18 cellular contexts compared by ENCODE assay signal in the genomic region with DNA sequence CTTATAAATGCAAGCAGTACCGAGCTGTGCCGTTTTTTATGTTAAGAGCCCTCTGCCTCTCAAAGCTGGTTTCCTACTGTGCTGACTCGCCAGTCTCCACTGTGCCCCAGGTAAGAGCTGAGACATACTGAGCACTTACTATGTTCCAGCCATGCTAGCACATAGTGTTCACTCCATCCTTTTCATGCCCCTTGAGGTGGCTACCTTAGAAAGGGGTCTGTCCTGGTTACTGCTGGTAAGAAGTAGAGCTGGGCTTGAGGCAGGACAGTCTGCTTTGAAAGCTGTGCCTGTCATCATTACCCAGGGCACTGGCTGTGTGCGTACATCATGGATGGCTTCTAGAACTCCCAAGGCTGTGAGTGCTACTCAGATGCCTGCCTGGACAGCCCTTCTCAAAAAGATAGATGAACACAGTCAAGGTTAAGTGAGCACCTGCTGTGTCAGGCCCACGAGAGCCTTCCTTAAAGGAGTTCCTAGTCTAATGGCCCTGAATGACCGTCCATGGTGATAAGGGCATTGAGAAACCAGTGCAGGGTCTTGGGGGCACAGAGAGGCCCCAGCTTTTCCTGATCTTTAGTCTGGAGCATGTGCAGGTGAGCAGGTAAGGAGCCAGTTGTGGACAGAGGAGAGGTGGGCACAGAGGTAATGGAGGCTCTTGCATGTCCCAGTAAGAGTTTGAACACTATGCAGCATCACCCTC. TPM values are rescaled to one million over a fixed set of nuclear protein-coding genes. Genes with fewer than 3 reads are reported as not detected.
DNase-seq lines count a peak whose midpoint lies in the region; ATAC-seq and TF ChIP-seq lines count a peak whose summit lies in the region.
"Had no signal": no experiment of that assay in that cellular context is flagged by ENCODE, and none has a peak within 500 bp of the region (broad histone marks: within the 10 kb centered on the region; RNA-seq: fewer than 3 reads in every experiment).

No MANE protein-coding gene starts in this region.

- peaks cover 45% of the 10 kb centered on the region for H3K27me3 ChIP-seq in HUES6 (ENCODE audit: control insufficient read depth, insufficient read depth, low read length)
- no peaks in the 10 kb centered on the region for H3K27me3 ChIP-seq in endocrine pancreas (ENCODE audit: control insufficient read depth, insufficient read depth, low read length)
- H3K27me3 ChIP-seq in naive thymus-derived CD4-positive, alpha-beta T cell (ENCODE audit: control insufficient read depth in 2 of 2, insufficient read depth in 2 of 2, low read length in 2 of 2): no peaks in the 10 kb centered on the region
- H3K27me3 ChIP-seq in MM.1S (replicated peaks; ENCODE audit: insufficient read depth, low read length): no peaks in the 10 kb centered on the region
- H3K27me3 ChIP-seq in H7 (ENCODE audit: control insufficient read depth, insufficient read depth, low read length): peaks cover 30% of the 10 kb centered on the region
- H3K27me3 ChIP-seq: sigmoid colon had no signal

- POLR2A ChIA-PET in naive thymus-derived CD4-positive, alpha-beta T cell (lab: Charles Lee): interaction anchor here (0.6 kb wide), 1 partner anchor 91 kb away, joined by 3 read pairs; no protein-coding TSS in a partner anchor

- no peak overlapping the region for H3K4me2 ChIP-seq in MM.1S (ENCODE audit: low read depth, low read length)

- intact Hi-C loops in naive thymus-derived CD4-positive, alpha-beta T cell (cut with micrococcal nuclease): loop anchor here in 1 of 2 donors (5.0 kb wide), 1 partner anchor 739 kb away; no protein-coding TSS in a partner anchor

- H3K27me3 Mint-ChIP-seq in naive thymus-derived CD4-positive, alpha-beta T cell: peaks cover 36 to 57% (median 47%) of the 10 kb centered on the region in 5 donors
- peaks cover 68% of the 10 kb centered on the region for H3K27me3 Mint-ChIP-seq in T-helper 17 cell

- no peak overlapping the region for H3K27ac ChIP-seq in HUES6 (ENCODE audit: low read depth, low read length)
- H3K27ac ChIP-seq in naive thymus-derived CD4-positive, alpha-beta T cell (ENCODE audit: low read depth, low read length): no peak overlapping the region
- H3K27ac ChIP-seq in MM.1S (ENCODE audit: low read length): no peak overlapping the region
- H3K27ac ChIP-seq: left ventricle myocardium inferior, upper lobe of left lung had no signal

- H3K9me3 ChIP-seq in HUES6 (ENCODE audit: control insufficient read depth, insufficient read depth, low read depth, low read length) (no peaks in the 10 kb centered on the region), endocrine pancreas (ENCODE audit: control insufficient read depth, low read length) (no peaks in the 10 kb centered on the region), T-helper 17 cell (ENCODE audit: control insufficient read depth, low read length, poor library complexity, severe bottlenecking) (no peaks in the 10 kb centered on the region), MM.1S (replicated peaks; ENCODE audit: insufficient read depth, low read length) (no peaks in the 10 kb centered on the region)
- H3K9me3 ChIP-seq in naive thymus-derived CD4-positive, alpha-beta T cell (ENCODE audit: control insufficient read depth in 2 of 3, low read length in 3 of 3): no peaks in the 10 kb centered on the region
- H3K9me3 ChIP-seq: HAP-1, left ventricle myocardium inferior, sigmoid colon, SK-N-SH, upper lobe of left lung had no signal

- H3K36me3 Mint-ChIP-seq in naive thymus-derived CD4-positive, alpha-beta T cell: no peaks in the 10 kb centered on the region
- H3K36me3 Mint-ChIP-seq in T-helper 17 cell (ENCODE audit: low read depth): peaks cover 5% of the 10 kb centered on the region

- TF ChIP-seq CTCF in AG10803 (conservative IDR thresholded peaks at IDR 0.05; ENCODE audit: low read length) (no peak), MM.1S (IDR thresholded peaks at IDR 0.05; ENCODE audit: low read length) (no peak)

- H3K27ac Mint-ChIP-seq in naive thymus-derived CD4-positive, alpha-beta T cell: no peak overlapping the region
- H3K27ac Mint-ChIP-seq in T-helper 17 cell: no peak overlapping the region
- H3K27ac Mint-ChIP-seq: activated CD4-positive, alpha-beta memory T cell treated with anti-CD3 and anti-CD28 coated beads, Interleukin-2, amount 10 ng/mL, durations not matched to agents 7 days and 5 days; activated T-helper 2 cell treated with anti-CD3 and anti-CD28 coated beads, Interferon-gamma antibody, Interleukin-2, Interleukin-4, amounts not matched to agents 10 μg/mL and 5 μg/mL and 100 μg/mL, durations not matched to agents 14 hours and 24 hours and 36 hours had no signal

- H3K9ac ChIP-seq in HUES6 (ENCODE audit: low read length): no peak overlapping the region
- peak overlapping the region; percentile 32 for H3K9ac ChIP-seq in endocrine pancreas (ENCODE audit: control insufficient read depth, insufficient read depth, low read length)
- H3K9ac ChIP-seq in MM.1S (ENCODE audit: low read length): no peak overlapping the region
- H3K9ac ChIP-seq: SK-N-SH had no signal

- H3K4me3 ChIP-seq in AG10803 (ENCODE audit: low read length): peak overlapping the region; percentile 73
- peak overlapping the region; percentile 62; the same call in 1 of the 2 replicates for H3K4me3 ChIP-seq in HUES6 (ENCODE audit: low read depth, low read length)
- peak overlapping the region; percentile 51 for H3K4me3 ChIP-seq in endocrine pancreas (ENCODE audit: control insufficient read depth, insufficient read depth, low read length)
- no peak overlapping the region for H3K4me3 ChIP-seq in naive thymus-derived CD4-positive, alpha-beta T cell (ENCODE audit: low read length)
- no peak overlapping the region for H3K4me3 ChIP-seq in MM.1S (ENCODE audit: low read length)
- H3K4me3 ChIP-seq in H7 (ENCODE audit: insufficient read depth, low read depth, low read length): no peak overlapping the region

- peak overlapping the region in 8 of 10 donors; percentile 23 to 86 (median 58) for H3K4me3 Mint-ChIP-seq in naive thymus-derived CD4-positive, alpha-beta T cell
- no peak overlapping the region for H3K4me3 Mint-ChIP-seq in T-helper 17 cell
- H3K4me3 Mint-ChIP-seq: activated CD4-positive, alpha-beta memory T cell treated with anti-CD3 and anti-CD28 coated beads, Interleukin-2, amount 10 ng/mL, durations not matched to agents 7 days and 5 days had no signal

- H2AFZ ChIP-seq in MM.1S (ENCODE audit: low read length): no peak overlapping the region

- no peaks in the 10 kb centered on the region for H4K20me1 ChIP-seq in MM.1S (ENCODE audit: insufficient read depth, low read length)

- H3K79me2 ChIP-seq in MM.1S (ENCODE audit: low read length): no peaks in the 10 kb centered on the region

- H3F3A ChIP-seq in MM.1S (ENCODE audit: insufficient read depth, low read length): no peaks in the 10 kb centered on the region

- CTCF ChIA-PET in naive thymus-derived CD4-positive, alpha-beta T cell (lab: Charles Lee): no interaction called here

- peaks cover 0 to 21% (median 14%) of the 10 kb centered on the region in 7 donors for H3K4me1 Mint-ChIP-seq in naive thymus-derived CD4-positive, alpha-beta T cell
- H3K4me1 Mint-ChIP-seq in T-helper 17 cell: peaks cover 10% of the 10 kb centered on the region

- H3K9me3 Mint-ChIP-seq in naive thymus-derived CD4-positive, alpha-beta T cell: peaks cover 0 to 3% (median 0%) of the 10 kb centered on the region in 11 donors
- H3K9me3 Mint-ChIP-seq: activated CD4-positive, alpha-beta memory T cell treated with anti-CD3 and anti-CD28 coated beads, Interleukin-2, amount 10 ng/mL, durations not matched to agents 7 days and 5 days; activated T-helper 2 cell treated with anti-CD3 and anti-CD28 coated beads, Interferon-gamma antibody, Interleukin-2, Interleukin-4, amounts not matched to agents 10 μg/mL and 5 μg/mL and 100 μg/mL, durations not matched to agents 14 hours and 24 hours and 36 hours had no signal

- DNase-seq in AG10803 (ENCODE audit: low read depth) (no peak), T-helper 17 cell (no peak), MM.1S (no peak), H7 (no peak), DMS 273 treated with DMSO at 0.1 percent for 48 hours (lab: John Stamatoyannopoulos, UW) (no peak)
- DNase-seq in naive thymus-derived CD4-positive, alpha-beta T cell: no peak
- DNase-seq: activated CD4-positive, alpha-beta memory T cell treated with anti-CD3 and anti-CD28 coated beads, Interleukin-2, amount 10 ng/mL, durations not matched to agents 7 days and 5 days; DMS79; hippocampal formation; left ventricle myocardium inferior; NCI-H1048; sigmoid colon; SK-N-SH; upper lobe of left lung had no signal

- no peaks in the 10 kb centered on the region for H3K36me3 ChIP-seq in HUES6 (ENCODE audit: control insufficient read depth, insufficient read depth, low read length)
- no peaks in the 10 kb centered on the region for H3K36me3 ChIP-seq in endocrine pancreas (ENCODE audit: control insufficient read depth, insufficient read depth, low read length)
- H3K36me3 ChIP-seq in naive thymus-derived CD4-positive, alpha-beta T cell (ENCODE audit: control insufficient read depth in 2 of 3, insufficient read depth in 3 of 3, low read length in 3 of 3): no peaks in the 10 kb centered on the region
- H3K36me3 ChIP-seq in MM.1S (replicated peaks; ENCODE audit: insufficient read depth, low read length): no peaks in the 10 kb centered on the region
- H3K36me3 ChIP-seq in H7 (replicated peaks; ENCODE audit: control insufficient read depth, insufficient read depth, low read length): no peaks in the 10 kb centered on the region
- H3K36me3 ChIP-seq: HAP-1, left ventricle myocardium inferior, sigmoid colon, upper lobe of left lung had no signal

- no peaks in the 10 kb centered on the region for H3K9me2 ChIP-seq in MM.1S (replicated peaks; ENCODE audit: insufficient read depth, low read length)
- H3K9me2 ChIP-seq: SK-N-SH had no signal

- 0 out of 2 replicates have a peak, but pooled peaks cover 7% of the 10 kb centered on the region for H3K4me1 ChIP-seq in HUES6 (ENCODE audit: control insufficient read depth, insufficient read depth, low read length)
- H3K4me1 ChIP-seq in endocrine pancreas (ENCODE audit: control insufficient read depth, insufficient read depth, low read length): no peaks in the 10 kb centered on the region
- peaks cover 0 to 5% of the 10 kb centered on the region in 2 donors for H3K4me1 ChIP-seq in naive thymus-derived CD4-positive, alpha-beta T cell (ENCODE audit: control insufficient read depth in 2 of 2, insufficient read depth in 2 of 2, low read length in 2 of 2)
- H3K4me1 ChIP-seq in MM.1S (ENCODE audit: low read length): no peaks in the 10 kb centered on the region

- no peak for ATAC-seq in naive thymus-derived CD4-positive, alpha-beta T cell
- no peak for ATAC-seq in T-helper 17 cell

RNA-seq across cellular contexts. Expression of a gene that starts 1.6 kb away (rescaled TPM):
- total RNA-seq in naive thymus-derived CD4-positive, alpha-beta T cell: 1 to 10 TPM in 1 of 5 experiments, not detected in 4; 1.7 TPM
- polyA plus RNA-seq in naive thymus-derived CD4-positive, alpha-beta T cell: not detected
- total RNA-seq in T-helper 17 cell: under 1 TPM in 1 of 2 donors, not detected in 1; 0.12 TPM
- 2.4 and 2.8 TPM in 2 replicates for total RNA-seq in H7 (2014; rRNA removed; shearing (Covaris generic))
- total RNA-seq: activated CD4-positive, alpha-beta memory T cell treated with anti-CD3 and anti-CD28 coated beads, Interleukin-2, amount 10 ng/mL, durations not matched to agents 7 days and 5 days; activated T-helper 2 cell treated with anti-CD3 and anti-CD28 coated beads, Interferon-gamma antibody, Interleukin-2, Interleukin-4, amounts not matched to agents 10 μg/mL and 5 μg/mL and 100 μg/mL, durations not matched to agents 14 hours and 24 hours and 36 hours had no signal

RNA-seq across cellular contexts. Expression of a gene that starts 33.6 kb away (rescaled TPM):
- 1 to 10 TPM in 1 of 5 experiments, not detected in 4; 1.6 TPM for total RNA-seq in naive thymus-derived CD4-positive, alpha-beta T cell
- not detected for polyA plus RNA-seq in naive thymus-derived CD4-positive, alpha-beta T cell
- not detected for total RNA-seq in T-helper 17 cell
- total RNA-seq in H7 (2014; rRNA removed; shearing (Covaris generic)): 1.5 and 3.5 TPM in 2 replicates
- total RNA-seq: activated CD4-positive, alpha-beta memory T cell treated with anti-CD3 and anti-CD28 coated beads, Interleukin-2, amount 10 ng/mL, durations not matched to agents 7 days and 5 days; activated T-helper 2 cell treated with anti-CD3 and anti-CD28 coated beads, Interferon-gamma antibody, Interleukin-2, Interleukin-4, amounts not matched to agents 10 μg/mL and 5 μg/mL and 100 μg/mL, durations not matched to agents 14 hours and 24 hours and 36 hours had no signal

Comparison
In these comparisons a context has a peak if more than half of its experiments do, and no peak if none do; other contexts are left out.
1. H3K4me3 ChIP-seq: peak in AG10803 (single experiment), HUES6 (single experiment) and endocrine pancreas (single experiment); none in naive thymus-derived CD4-positive, alpha-beta T cell (single experiment), MM.1S (single experiment) and H7 (single experiment).